In the genomic region with DNA sequence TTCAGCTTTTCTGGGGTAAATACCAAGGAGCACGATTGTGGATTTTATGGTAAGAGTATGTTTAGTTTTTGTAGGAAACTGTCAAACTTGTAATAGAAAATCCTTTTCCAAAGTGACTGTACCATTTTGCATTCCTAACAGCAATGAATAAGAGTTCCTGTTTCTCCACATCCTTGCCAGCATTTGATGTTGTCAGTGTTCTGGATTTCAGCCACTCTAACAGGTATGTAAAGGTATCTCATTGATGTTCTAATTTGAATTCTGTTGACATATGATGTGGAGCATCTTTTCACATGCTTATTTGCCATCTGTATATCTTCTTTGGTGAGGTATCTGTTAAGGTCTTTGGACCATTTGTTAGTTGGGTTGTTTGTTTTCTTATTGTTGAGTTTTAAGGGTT, we compare ENCODE assay signal across 34 cellular contexts. TPM values are rescaled to one million over a fixed set of nuclear protein-coding genes. Genes with fewer than 3 reads are reported as not detected.
DNase-seq lines count a peak whose midpoint lies in the region; ATAC-seq, FAIRE-seq and TF ChIP-seq lines count a peak whose summit lies in the region.
"Had no signal": no experiment of that assay in that cellular context is flagged by ENCODE, and none has a peak within 500 bp of the region (broad histone marks: within the 10 kb centered on the region; RNA-seq: fewer than 3 reads in every experiment).

No MANE protein-coding gene starts in this region.

- DNase-seq in HepG2 (ENCODE audit: low spot score) = no peak
- no peak for DNase-seq in right lobe of liver
- no peak for DNase-seq in D721Med (ENCODE audit: insufficient read length, low spot score)
- no peak for DNase-seq in endodermal cell
- no peak for DNase-seq in suprapubic skin (ENCODE audit: low spot score in 2 of 2)
- DNase-seq: 8988T; ACHN; AML-193; BE2C; C1 segment of cervical spinal cord; Caco-2; Calu3; CD4-positive, alpha-beta memory T cell; CD4-positive, alpha-beta T cell; CD4-positive, CD25-positive, alpha-beta regulatory T cell; CD8-positive, alpha-beta memory T cell; CD8-positive, alpha-beta T cell; COR-L47; DMS 273 treated with DMSO at 0.1 percent for 48 hours; DMS153; DMS53; DMS79; DMS79 treated with DMSO at 0.1 percent for 48 hours; DND-41; EL had no signal

- BruUV-seq in HepG2 (replicated peaks; lab: Mats Ljungman, UMichigan) = no TSS peak

- H3K27ac ChIP-seq in HepG2 (ENCODE audit: extremely low read length, insufficient read depth, low read length) = no peak overlapping the region
- H3K27ac ChIP-seq in right lobe of liver = no peak overlapping the region
- no peak overlapping the region for H3K27ac ChIP-seq in endodermal cell (ENCODE audit: low read depth, low read length)
- no peak overlapping the region for H3K27ac ChIP-seq in suprapubic skin
- H3K27ac ChIP-seq: 22Rv1; A549; BLaER1; BLaER1 treated with 17β-estradiol and CSF1 and Interleukin-3, amounts not matched to agents 10 nM and 100 nM; C4-2B had no signal

- POLR2A ChIA-PET in HepG2 (lab: Yijun Ruan, JAX) = no interaction called here

- CTCF ChIA-PET in HepG2 (lab: Yijun Ruan, JAX; ENCODE audit: low intra/inter-chr PET ratio, low total read pairs) = no interaction called here

- no peaks in the 10 kb centered on the region for H3K9me3 ChIP-seq in HepG2 (ENCODE audit: low read length)
- H3K9me3 ChIP-seq in right lobe of liver = no peaks in the 10 kb centered on the region
- peaks cover 24% of the 10 kb centered on the region for H3K9me3 ChIP-seq in endodermal cell (ENCODE audit: control insufficient read depth, low read length)
- H3K9me3 ChIP-seq in suprapubic skin = no peaks in the 10 kb centered on the region
- H3K9me3 ChIP-seq: A549, BE2C, BLaER1, Caco-2 had no signal

- in situ Hi-C loops in HepG2 (cut with HindIII; ENCODE audit: extremely low pct_ligation_motif_present, low pct_unique_long_range_greater_than_20kb) = loop anchor here (25.0 kb wide), 1 partner anchor 271 kb away; no protein-coding TSS in a partner anchor

- H3K4me3 ChIP-seq in HepG2 (replicated peaks in 1 of 3; ENCODE audit: insufficient read depth in 1 of 3, low read depth in 2 of 3, low read length in 3 of 3) (no peak overlapping the region), right lobe of liver (no peak overlapping the region), endodermal cell (ENCODE audit: low read length) (peak overlapping the region; percentile 44), suprapubic skin (no peak overlapping the region)
- H3K4me3 ChIP-seq: A549; BLaER1; BLaER1 treated with 17β-estradiol and CSF1 and Interleukin-3, amounts not matched to agents 10 nM and 100 nM had no signal

- no peak overlapping the region for H3K4me2 ChIP-seq in HepG2 (ENCODE audit: low read depth, low read length)
- H3K4me2 ChIP-seq: A549; BLaER1; BLaER1 treated with 17β-estradiol and CSF1 and Interleukin-3, amounts not matched to agents 10 nM and 100 nM had no signal

- H2AFZ ChIP-seq in HepG2 (ENCODE audit: low read length) = no peak overlapping the region

- no peaks in the 10 kb centered on the region; a peak in 1 of 5 replicates for H3K27me3 ChIP-seq in HepG2 (ENCODE audit: control insufficient read depth in 1 of 2, insufficient read depth in 2 of 2, low read length in 2 of 2)
- H3K27me3 ChIP-seq in right lobe of liver = no peaks in the 10 kb centered on the region
- H3K27me3 ChIP-seq in endodermal cell (ENCODE audit: control insufficient read depth, insufficient read depth, low read length, poor library complexity, severe bottlenecking) = no peaks in the 10 kb centered on the region
- no peaks in the 10 kb centered on the region for H3K27me3 ChIP-seq in suprapubic skin
- H3K27me3 ChIP-seq: BE2C; BLaER1; BLaER1 treated with 17β-estradiol and CSF1 and Interleukin-3, amounts not matched to agents 10 nM and 100 nM had no signal

- TF ChIP-seq CTCF in HepG2 (CRISPR knock-in tag; IDR thresholded peaks at IDR 0.05) = no peak
- no peak for TF ChIP-seq CTCF in right lobe of liver (IDR thresholded peaks at IDR 0.05)
- TF ChIP-seq CTCF in D721Med (IDR thresholded peaks at IDR 0.05; ENCODE audit: insufficient read depth, missing control alignments) = no peak
- no peak for TF ChIP-seq CTCF in endodermal cell (conservative IDR thresholded peaks at IDR 0.05)
- TF ChIP-seq CTCF in suprapubic skin (IDR thresholded peaks at IDR 0.05) = no peak

- H3K4me1 Mint-ChIP-seq in endodermal cell = peaks cover 7% of the 10 kb centered on the region
- H3K4me1 Mint-ChIP-seq: B cell; CD14-positive monocyte; CD4-positive, alpha-beta memory T cell; CD4-positive, CD25-positive, alpha-beta regulatory T cell; CD8-positive, alpha-beta memory T cell had no signal

- H3K9ac ChIP-seq in HepG2 (ENCODE audit: insufficient read depth, low read depth, low read length) = no peak overlapping the region
- no peak overlapping the region for H3K9ac ChIP-seq in endodermal cell (ENCODE audit: extremely low read depth, low read length, poor library complexity, severe bottlenecking)
- H3K9ac ChIP-seq: BLaER1; BLaER1 treated with 17β-estradiol and CSF1 and Interleukin-3, amounts not matched to agents 10 nM and 100 nM had no signal

- peaks cover 15% of the 10 kb centered on the region for H3K9me3 Mint-ChIP-seq in endodermal cell
- H3K9me3 Mint-ChIP-seq: CD4-positive, alpha-beta T cell; CD8-positive, alpha-beta memory T cell; CD8-positive, alpha-beta T cell had no signal

- no peak for FAIRE-seq in HepG2 (lab: Jason Lieb, UNC)
- FAIRE-seq in D721Med (lab: Jason Lieb, UNC) = peak; percentile 77
- FAIRE-seq: A204.1 had no signal

- intact Hi-C loops in HepG2 (cut with micrococcal nuclease; ENCODE audit: unreplicated experiment) = no loop called here
- intact Hi-C loops in right lobe of liver (cut with DNase I) = no loop called here

- H3K27me3 Mint-ChIP-seq in endodermal cell (ENCODE audit: insufficient read depth) = no peaks in the 10 kb centered on the region
- H3K27me3 Mint-ChIP-seq: CD8-positive, alpha-beta memory T cell had no signal

- no peaks in the 10 kb centered on the region for H3K36me3 ChIP-seq in HepG2 (replicated peaks in 1 of 2; ENCODE audit: control insufficient read depth in 1 of 2, insufficient read depth in 2 of 2, low read length in 2 of 2)
- no peaks in the 10 kb centered on the region for H3K36me3 ChIP-seq in right lobe of liver
- no peaks in the 10 kb centered on the region for H3K36me3 ChIP-seq in endodermal cell (ENCODE audit: control insufficient read depth, insufficient read depth, low read length)
- H3K36me3 ChIP-seq in suprapubic skin = no peaks in the 10 kb centered on the region
- H3K36me3 ChIP-seq: BE2C; BLaER1; BLaER1 treated with 17β-estradiol and CSF1 and Interleukin-3, amounts not matched to agents 10 nM and 100 nM had no signal

- TF ChIP-seq POLR2A in HepG2 (IDR thresholded peaks at IDR 0.05; ENCODE audit: insufficient read depth in 1 of 2, low read depth in 2 of 2, low read length in 2 of 2) (no peak), right lobe of liver (IDR thresholded peaks at IDR 0.05) (no peak), suprapubic skin (IDR thresholded peaks at IDR 0.05) (no peak)

- WGBS in HepG2 (ENCODE audit: low lambda C conversion rate) = 3% methylated on average over 1 of the region's 1 CpG
- 42% methylated on average over 1 of the region's 1 CpG for WGBS in right lobe of liver (ENCODE audit: insufficient coverage, low coverage, low lambda C conversion rate, missing lambda C conversion rate)
- WGBS in endodermal cell (ENCODE audit: insufficient coverage in 1 of 2, insufficient read length in 1 of 2), 2 experiments = 80 to 95% methylated on average over 1 of the region's 1 CpG
- WGBS in suprapubic skin = 96% methylated on average over 1 of the region's 1 CpG

- H3K27ac Mint-ChIP-seq in endodermal cell = no peak overlapping the region
- H3K27ac Mint-ChIP-seq: B cell; CD14-positive monocyte; CD4-positive, alpha-beta memory T cell; CD4-positive, alpha-beta T cell; CD4-positive, CD25-positive, alpha-beta regulatory T cell; CD8-positive, alpha-beta memory T cell; CD8-positive, alpha-beta T cell had no signal

- TF ChIP-seq RAD21 in HepG2 (CRISPR knock-in tag; IDR thresholded peaks at IDR 0.05) = no peak

- no peak for ATAC-seq in HepG2
- ATAC-seq in right lobe of liver = no peak
- no peak for ATAC-seq in GM19035 (IDR thresholded peaks at IDR 0.05; ENCODE audit: unreplicated experiment)
- ATAC-seq: A549; CD8-positive, alpha-beta T cell had no signal

- TF ChIP-seq EP300 in HepG2 (IDR thresholded peaks at IDR 0.05; ENCODE audit: low read depth in 2 of 2, low read length in 2 of 2) = no peak
- TF ChIP-seq EP300 in HepG2 (CRISPR knock-in tag; IDR thresholded peaks at IDR 0.05; ENCODE audit: borderline replicate concordance) = no peak
- TF ChIP-seq EP300 in suprapubic skin (IDR thresholded peaks at IDR 0.05) = no peak

- no peaks in the 10 kb centered on the region for H3K79me2 ChIP-seq in HepG2 (ENCODE audit: insufficient read depth, low read length)

- H3K4me1 ChIP-seq in HepG2 (ENCODE audit: insufficient read depth, low read length) = peaks cover 20% of the 10 kb centered on the region
- peaks cover 0 to 3% (median 0%) of the 10 kb centered on the region in 4 donors for H3K4me1 ChIP-seq in right lobe of liver
- no peaks in the 10 kb centered on the region for H3K4me1 ChIP-seq in endodermal cell (ENCODE audit: control insufficient read depth, insufficient read depth, low read length)
- no peaks in the 10 kb centered on the region for H3K4me1 ChIP-seq in suprapubic skin
- H3K4me1 ChIP-seq: A549, BE2C, BLaER1, Caco-2 had no signal

- H4K20me1 ChIP-seq in HepG2 (ENCODE audit: insufficient read depth, low read length) = no peaks in the 10 kb centered on the region
- H4K20me1 ChIP-seq: BLaER1; BLaER1 treated with 17β-estradiol and CSF1 and Interleukin-3, amounts not matched to agents 10 nM and 100 nM had no signal

- no peak overlapping the region for H3K4me3 Mint-ChIP-seq in endodermal cell
- H3K4me3 Mint-ChIP-seq: B cell; CD14-positive monocyte; CD4-positive, alpha-beta memory T cell; CD4-positive, alpha-beta T cell; CD4-positive, CD25-positive, alpha-beta regulatory T cell; CD8-positive, alpha-beta memory T cell; CD8-positive, alpha-beta T cell had no signal

- peaks cover 5% of the 10 kb centered on the region for H3K36me3 Mint-ChIP-seq in endodermal cell (ENCODE audit: low read depth)
- H3K36me3 Mint-ChIP-seq: CD14-positive monocyte; CD4-positive, alpha-beta memory T cell; CD4-positive, CD25-positive, alpha-beta regulatory T cell; CD8-positive, alpha-beta memory T cell; CD8-positive, alpha-beta T cell had no signal

RNA-seq across cellular contexts. Expression of gene RGS2, which starts 50.3 kb away (rescaled TPM):
- total RNA-seq in HepG2 (2016; rRNA removed; fragmentation: Illumina TruSeq; extraction: Trizol) = 0.64 and 0.86 TPM in 2 replicates
- total RNA-seq in HepG2 (2016; cell fraction: cytosol; rRNA removed; fragmentation: Illumina TruSeq; extraction: Trizol; ENCODE audit: low read depth) = 0.20 TPM in 1 of 2 replicates, not detected in the other
- total RNA-seq in HepG2 (2016; cell fraction: insoluble cytoplasmic fraction; rRNA removed; fragmentation: Illumina TruSeq; extraction: Trizol) = 0.76 and 0.78 TPM in 2 replicates
- total RNA-seq in HepG2 (2016; cell fraction: membrane; rRNA removed; fragmentation: Illumina TruSeq; extraction: Trizol) = 0.21 and 0.43 TPM in 2 replicates
- total RNA-seq in HepG2 (2016; cell fraction: nucleus; rRNA removed; fragmentation: Illumina TruSeq; extraction: Trizol) = 0.60 and 0.90 TPM in 2 replicates
- 1.4 and 2.0 TPM in 2 replicates for polyA plus RNA-seq in HepG2 (2011; rRNA removed)
- polyA plus RNA-seq in HepG2 (2011; cell fraction: cytosol; rRNA removed) = 0.71 and 1.3 TPM in 2 replicates
- 0.16 and 1.3 TPM in 2 replicates for polyA plus RNA-seq in HepG2 (2011; cell fraction: nucleus; rRNA removed)
- polyA plus RNA-seq in HepG2 (2012) = 1.0 and 1.9 TPM in 2 replicates
- polyA plus RNA-seq in HepG2 (2016; cell fraction: cytosol; fragmentation: Illumina TruSeq; extraction: Trizol; ENCODE audit: low read depth) = 0.07 and 0.16 TPM in 2 replicates
- 0.46 and 0.48 TPM in 2 replicates for polyA plus RNA-seq in HepG2 (2016; cell fraction: insoluble cytoplasmic fraction; fragmentation: Illumina TruSeq; extraction: Trizol; ENCODE audit: low read depth)
- 0.32 and 0.48 TPM in 2 replicates for polyA plus RNA-seq in HepG2 (2016; cell fraction: membrane; fragmentation: Illumina TruSeq; extraction: Trizol; ENCODE audit: low read depth)
- 0.59 and 1.6 TPM in 2 replicates for polyA plus RNA-seq in HepG2 (2016; cell fraction: nucleus; fragmentation: Illumina TruSeq; extraction: Trizol; ENCODE audit: insufficient read depth, low read depth)
- 1.1 and 5.9 TPM in 2 replicates for polyA minus RNA-seq in HepG2 (2011; rRNA and poly(A)+ RNA removed; ENCODE audit: low replicate concordance)
- 2.7 and 3.4 TPM in 2 replicates for polyA minus RNA-seq in HepG2 (2011; cell fraction: cytosol; rRNA and poly(A)+ RNA removed)
- 4.0 and 6.0 TPM in 2 replicates for polyA minus RNA-seq in HepG2 (2011; cell fraction: nucleus; rRNA and poly(A)+ RNA removed)
- total RNA-seq in right lobe of liver = 10 to 100 TPM in 1 of 6 experiments, 1 to 10 TPM in 5; 2.5 to 10.9 (median 5.2) TPM
- total RNA-seq in endodermal cell = 10 to 100 TPM; 14.1 to 14.2 TPM
- 22.4 TPM for polyA plus RNA-seq in endodermal cell (2013, experiment 1 of 2)
- polyA plus RNA-seq in endodermal cell (2013, experiment 2 of 2) = 20.7 TPM
- total RNA-seq in suprapubic skin = 10 to 100 TPM; 20.4 to 84.5 (median 36.4) TPM
